ENCODE assay signal across 8 cellular contexts in genomic region chr10:62816179-62817119, GRCh38. TPM values are rescaled to one million over a fixed set of nuclear protein-coding genes. Genes with fewer than 3 reads are reported as not detected.
DNase-seq lines count a peak whose midpoint lies in the region; ATAC-seq and FAIRE-seq lines count a peak whose summit lies in the region.

Gene EGR2 (minus strand): TSS chr10:62816366. CDS start chr10:62816029, 337 bp downstream.

- FAIRE-seq in colon (lab: Jason Lieb, UNC), result peak; percentile 82

- peak; percentile 75 for ATAC-seq in GM19043 (IDR thresholded peaks at IDR 0.05; ENCODE audit: low read depth, unreplicated experiment)
- peak; percentile 85 for ATAC-seq in HG03354 (IDR thresholded peaks at IDR 0.05; ENCODE audit: poor library complexity, severe bottlenecking, unreplicated experiment)

- peaks cover 5% of the 10 kb centered on the region for H3K27me3 ChIP-seq in layer of hippocampus (ENCODE audit: control insufficient read depth, insufficient read depth, low read length)

- no peaks in the 10 kb centered on the region for H3K9me3 Mint-ChIP-seq in activated CD4-positive, alpha-beta T cell treated with anti-CD3 and anti-CD28 coated beads, Interleukin-2, amount 10 ng/mL, durations not matched to agents 24 days and 14 days

- peaks cover 48% of the 10 kb centered on the region for H3K36me3 Mint-ChIP-seq in activated CD4-positive, alpha-beta T cell treated with anti-CD3 and anti-CD28 coated beads, Interleukin-2, amount 10 ng/mL, durations not matched to agents 24 days and 14 days (ENCODE audit: low read depth)

- DNase-seq in AG20443 (ENCODE audit: low spot score), result peak; percentile 96
- DNase-seq in NCI-H510A treated with DMSO at 0.1 percent for 48 hours (lab: John Stamatoyannopoulos, UW), result peak; percentile 73
- DNase-seq in activated CD4-positive, alpha-beta T cell treated with anti-CD3 and anti-CD28 coated beads, Interleukin-2, amount 10 ng/mL, durations not matched to agents 24 days and 14 days, result peak; percentile 98
- peak; percentile 80 to 92 (median 87) for DNase-seq in stimulated activated CD4-positive, alpha-beta T cell treated with anti-CD3 and anti-CD28 coated beads, Interleukin-1b, Interleukin-23, amount 100 ng/mL, for 24 hours (ENCODE audit: low read depth in 4 of 4, low spot score in 1 of 4)

- peak within 1 kb of the TSS; percentile 91 for H3K27ac ChIP-seq in layer of hippocampus (ENCODE audit: low read depth, low read length)

- peak within 1 kb of the TSS; percentile 100 for H3K27ac Mint-ChIP-seq in activated CD4-positive, alpha-beta T cell treated with anti-CD3 and anti-CD28 coated beads, Interleukin-2, amount 10 ng/mL, durations not matched to agents 24 days and 14 days

- intact Hi-C loops in activated CD4-positive, alpha-beta T cell treated with anti-CD3 and anti-CD28 coated beads, Interleukin-2, amount 10 ng/mL, durations not matched to agents 24 days and 14 days (cut with micrococcal nuclease), result loop anchor here (1.0 to 10.0 kb wide), 13 partner anchors 11 to 914 kb away; partner anchors contain the start of gene ARID5B

- H3K4me3 Mint-ChIP-seq in activated CD4-positive, alpha-beta T cell treated with anti-CD3 and anti-CD28 coated beads, Interleukin-2, amount 10 ng/mL, durations not matched to agents 24 days and 14 days, result peak within 1 kb of the TSS; percentile 97

- peaks cover 51% of the 10 kb centered on the region for H3K4me1 Mint-ChIP-seq in activated CD4-positive, alpha-beta T cell treated with anti-CD3 and anti-CD28 coated beads, Interleukin-2, amount 10 ng/mL, durations not matched to agents 24 days and 14 days

- peaks cover 30% of the 10 kb centered on the region for H3K27me3 Mint-ChIP-seq in activated CD4-positive, alpha-beta T cell treated with anti-CD3 and anti-CD28 coated beads, Interleukin-2, amount 10 ng/mL, durations not matched to agents 24 days and 14 days

RNA-seq across cellular contexts. Expression of gene EGR2, which starts in this region (rescaled TPM):
- total RNA-seq in activated CD4-positive, alpha-beta T cell treated with anti-CD3 and anti-CD28 coated beads, Interleukin-2, amount 10 ng/mL, durations not matched to agents 24 days and 14 days, result 178 and 201 TPM in 2 replicates

Comparison
In these comparisons a context has a peak if more than half of its experiments do, and no peak if none do; other contexts are left out.
1. Peak in every context shown above with its lines: DNase-seq, ATAC-seq and H3K27ac ChIP-seq.